ENCODE assay signal across 15 cellular contexts in genomic region chr11:12678092-12678491, GRCh38. TPM values are rescaled to one million over a fixed set of nuclear protein-coding genes. Genes with fewer than 3 reads are reported as not detected.
DNase-seq lines count a peak whose midpoint lies in the region; ATAC-seq and TF ChIP-seq lines count a peak whose summit lies in the region.
"Had no signal": no experiment of that assay in that cellular context is flagged by ENCODE, and none has a peak within 500 bp of the region (broad histone marks: within the 10 kb centered on the region; RNA-seq: fewer than 3 reads in every experiment).

No MANE protein-coding gene starts in this region.

- TF ChIP-seq CTCF in WI38 (IDR thresholded peaks at IDR 0.05; ENCODE audit: low read depth, low read length): no peak
- TF ChIP-seq CTCF in glutamatergic neuron (IDR thresholded peaks at IDR 0.05; ENCODE audit: partially characterized antibody, unreplicated experiment): no peak
- no peak for TF ChIP-seq CTCF in retinal pigment epithelial cell (conservative IDR thresholded peaks at IDR 0.05; ENCODE audit: low read depth, low read length)

- no peaks in the 10 kb centered on the region for H3K36me3 Mint-ChIP-seq in glutamatergic neuron (ENCODE audit: unreplicated experiment)
- H3K36me3 Mint-ChIP-seq in activated T-helper 2 cell treated with anti-CD3 and anti-CD28 coated beads, Interferon-gamma antibody, Interleukin-2, Interleukin-4, amounts not matched to agents 10 μg/mL and 5 μg/mL and 100 μg/mL, durations not matched to agents 14 hours and 24 hours and 36 hours (ENCODE audit: low read depth): no peaks in the 10 kb centered on the region
- H3K36me3 Mint-ChIP-seq: stimulated activated naive B cell treated with anti-CD40 and anti-IgM and Interleukin-4, amounts not matched to agents 10 μg/mL and 1 μg/mL and 100 μg/mL, for 72 hours had no signal

- peaks cover 16% of the 10 kb centered on the region for H3K9me3 Mint-ChIP-seq in glutamatergic neuron (ENCODE audit: unreplicated experiment)
- no peaks in the 10 kb centered on the region for H3K9me3 Mint-ChIP-seq in activated T-helper 2 cell treated with anti-CD3 and anti-CD28 coated beads, Interferon-gamma antibody, Interleukin-2, Interleukin-4, amounts not matched to agents 10 μg/mL and 5 μg/mL and 100 μg/mL, durations not matched to agents 14 hours and 24 hours and 36 hours
- H3K9me3 Mint-ChIP-seq: stimulated activated naive B cell treated with anti-CD40 and anti-IgM and Interleukin-4, amounts not matched to agents 10 μg/mL and 1 μg/mL and 100 μg/mL, for 72 hours had no signal

- H3K27ac Mint-ChIP-seq in glutamatergic neuron (ENCODE audit: unreplicated experiment): no peak overlapping the region
- no peak overlapping the region for H3K27ac Mint-ChIP-seq in activated T-helper 2 cell treated with anti-CD3 and anti-CD28 coated beads, Interferon-gamma antibody, Interleukin-2, Interleukin-4, amounts not matched to agents 10 μg/mL and 5 μg/mL and 100 μg/mL, durations not matched to agents 14 hours and 24 hours and 36 hours
- H3K27ac Mint-ChIP-seq: stimulated activated naive B cell treated with anti-CD40 and anti-IgM and Interleukin-4, amounts not matched to agents 10 μg/mL and 1 μg/mL and 100 μg/mL, for 72 hours had no signal

- no peak for ATAC-seq in stimulated activated naive CD8-positive, alpha-beta T cell treated with anti-CD3 and anti-CD28 coated beads, Interleukin-15, Interleukin-2, amounts not matched to agents 100 U/mL and 50 U/mL, for 24 hours
- ATAC-seq: stimulated activated naive B cell treated with anti-CD40 and anti-IgM and Interleukin-4, amounts not matched to agents 10 μg/mL and 1 μg/mL and 100 μg/mL, for 72 hours had no signal

- peaks cover 5% of the 10 kb centered on the region for H3K27me3 Mint-ChIP-seq in glutamatergic neuron (ENCODE audit: unreplicated experiment)
- peaks cover 78% of the 10 kb centered on the region for H3K27me3 Mint-ChIP-seq in activated T-helper 2 cell treated with anti-CD3 and anti-CD28 coated beads, Interferon-gamma antibody, Interleukin-2, Interleukin-4, amounts not matched to agents 10 μg/mL and 5 μg/mL and 100 μg/mL, durations not matched to agents 14 hours and 24 hours and 36 hours (ENCODE audit: low read depth)

- peak overlapping the region; percentile 72 for H3K4me3 ChIP-seq in WI38 (ENCODE audit: low read depth, low read length)
- peak overlapping the region; percentile 92 for H3K4me3 ChIP-seq in retinal pigment epithelial cell (ENCODE audit: low read length)
- H3K4me3 ChIP-seq: lung had no signal

- H3K4me1 Mint-ChIP-seq in glutamatergic neuron (ENCODE audit: low read depth, unreplicated experiment): peaks cover 58% of the 10 kb centered on the region
- peaks cover 9% of the 10 kb centered on the region for H3K4me1 Mint-ChIP-seq in activated T-helper 2 cell treated with anti-CD3 and anti-CD28 coated beads, Interferon-gamma antibody, Interleukin-2, Interleukin-4, amounts not matched to agents 10 μg/mL and 5 μg/mL and 100 μg/mL, durations not matched to agents 14 hours and 24 hours and 36 hours (ENCODE audit: low read depth)

- DNase-seq in ELF-1 (ENCODE audit: low read depth, low spot score) (peak; percentile 12), glutamatergic neuron (no peak), retinal pigment epithelial cell (ENCODE audit: low read depth) (no peak), NCI-H2227 treated with DMSO at 0.1 percent for 48 hours (lab: John Stamatoyannopoulos, UW) (no peak)
- no peak for DNase-seq in activated CD8-positive, alpha-beta memory T cell treated with anti-CD3 and anti-CD28 coated beads for 24 hours
- no peak for DNase-seq in activated T-helper 2 cell treated with anti-CD3 and anti-CD28 coated beads, Interferon-gamma antibody, Interleukin-2, Interleukin-4, amounts not matched to agents 10 μg/mL and 5 μg/mL and 100 μg/mL, durations not matched to agents 14 hours and 24 hours and 36 hours (ENCODE audit: low spot score)
- DNase-seq in stimulated activated naive CD8-positive, alpha-beta T cell treated with anti-CD3 and anti-CD28 coated beads, Interleukin-15, Interleukin-2, amounts not matched to agents 100 U/mL and 50 U/mL, for 24 hours: no peak
- DNase-seq: activated T-cell treated with anti-CD3 and anti-CD28 coated beads for 4 hours; aorta; COR-L47; NCI-H1694; Peyer's patch; stimulated activated naive B cell treated with anti-CD40 and anti-IgM and Interleukin-4, amounts not matched to agents 10 μg/mL and 1 μg/mL and 100 μg/mL, for 72 hours had no signal

- H3K4me3 Mint-ChIP-seq in glutamatergic neuron (ENCODE audit: unreplicated experiment): peak overlapping the region; percentile 96
- no peak overlapping the region for H3K4me3 Mint-ChIP-seq in activated T-helper 2 cell treated with anti-CD3 and anti-CD28 coated beads, Interferon-gamma antibody, Interleukin-2, Interleukin-4, amounts not matched to agents 10 μg/mL and 5 μg/mL and 100 μg/mL, durations not matched to agents 14 hours and 24 hours and 36 hours (ENCODE audit: low read depth)
- H3K4me3 Mint-ChIP-seq: stimulated activated naive B cell treated with anti-CD40 and anti-IgM and Interleukin-4, amounts not matched to agents 10 μg/mL and 1 μg/mL and 100 μg/mL, for 72 hours had no signal

- intact Hi-C loops in activated T-helper 2 cell treated with anti-CD3 and anti-CD28 coated beads, Interferon-gamma antibody, Interleukin-2, Interleukin-4, amounts not matched to agents 10 μg/mL and 5 μg/mL and 100 μg/mL, durations not matched to agents 14 hours and 24 hours and 36 hours (cut with micrococcal nuclease): loop anchor here (10.0 kb wide), 1 partner anchor 137 kb away; no protein-coding TSS in a partner anchor

RNA-seq across cellular contexts. Expression of gene TEAD1, which starts 3.9 kb away (rescaled TPM):
- total RNA-seq in glutamatergic neuron (ENCODE audit: unreplicated experiment): 62.5 TPM
- total RNA-seq in activated T-helper 2 cell treated with anti-CD3 and anti-CD28 coated beads, Interferon-gamma antibody, Interleukin-2, Interleukin-4, amounts not matched to agents 10 μg/mL and 5 μg/mL and 100 μg/mL, durations not matched to agents 14 hours and 24 hours and 36 hours: 1.0 and 1.3 TPM in 2 replicates

Comparison
In these comparisons a context has a peak if more than half of its experiments do, and no peak if none do; other contexts are left out.
1. RNA of gene TEAD1, which starts 3.9 kb away (total RNA-seq): 62.5 TPM in glutamatergic neuron (single experiment); 1.0 to 1.3 TPM in activated T-helper 2 cell treated with anti-CD3 and anti-CD28 coated beads, Interferon-gamma antibody, Interleukin-2, Interleukin-4, amounts not matched to agents 10 μg/mL and 5 μg/mL and 100 μg/mL, durations not matched to agents 14 hours and 24 hours and 36 hours; every median in the first group is over 10 times any median in the second.